9 cellular contexts compared by ENCODE assay signal in the genomic region with DNA sequence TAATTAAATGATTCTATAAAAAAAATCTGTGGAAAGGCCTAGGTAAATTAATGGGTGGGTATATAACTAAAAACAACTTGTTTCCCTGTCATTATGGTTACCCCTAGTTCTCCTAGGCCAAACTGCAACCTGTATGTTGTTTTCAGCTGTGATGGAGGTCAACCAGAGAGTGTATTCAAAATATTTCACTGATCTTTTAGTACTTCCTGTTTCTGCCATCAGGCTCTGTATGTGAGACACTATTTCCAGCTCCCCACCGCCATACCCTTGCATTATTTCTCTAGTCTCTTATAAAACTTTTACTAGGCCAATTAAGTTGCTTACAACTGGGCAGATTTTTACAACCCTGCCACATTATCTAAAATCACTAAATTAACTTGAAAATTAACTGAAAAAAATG.
DNase-seq lines count a peak whose midpoint lies in the region; ATAC-seq lines count a peak whose summit lies in the region.
"Had no signal": no experiment of that assay in that cellular context is flagged by ENCODE, and none has a peak within 500 bp of the region (broad histone marks: within the 10 kb centered on the region; RNA-seq: fewer than 3 reads in every experiment).

No MANE protein-coding gene starts in this region.

- H3K27me3 Mint-ChIP-seq in activated naive CD8-positive, alpha-beta T cell: no peaks in the 10 kb centered on the region
- no peaks in the 10 kb centered on the region for H3K27me3 Mint-ChIP-seq in activated naive CD8-positive, alpha-beta T cell treated with anti-CD3 and anti-CD28 coated beads, Interleukin-2, amount 50 U/mL, for 24 hours
- H3K27me3 Mint-ChIP-seq in stimulated activated naive B cell treated with anti-CD40 and anti-IgM and Interleukin-4, amounts not matched to agents 10 μg/mL and 1 μg/mL and 100 μg/mL, for 72 hours: no peaks in the 10 kb centered on the region

- H3K36me3 Mint-ChIP-seq in activated naive CD8-positive, alpha-beta T cell: peaks cover 8% of the 10 kb centered on the region
- H3K36me3 Mint-ChIP-seq in activated naive CD8-positive, alpha-beta T cell treated with anti-CD3 and anti-CD28 coated beads, Interleukin-2, amount 50 U/mL, for 24 hours (ENCODE audit: low read depth): peaks cover 7% of the 10 kb centered on the region
- peaks cover 8 to 26% of the 10 kb centered on the region in 2 donors for H3K36me3 Mint-ChIP-seq in stimulated activated naive B cell treated with anti-CD40 and anti-IgM and Interleukin-4, amounts not matched to agents 10 μg/mL and 1 μg/mL and 100 μg/mL, for 72 hours

- peak overlapping the region; percentile 66 for H3K27ac Mint-ChIP-seq in activated naive CD8-positive, alpha-beta T cell
- H3K27ac Mint-ChIP-seq in activated naive CD8-positive, alpha-beta T cell treated with anti-CD3 and anti-CD28 coated beads, Interleukin-2, amount 50 U/mL, for 24 hours: no peak overlapping the region
- no peak overlapping the region for H3K27ac Mint-ChIP-seq in stimulated activated naive B cell treated with anti-CD40 and anti-IgM and Interleukin-4, amounts not matched to agents 10 μg/mL and 1 μg/mL and 100 μg/mL, for 72 hours

- no peak overlapping the region for H3K4me3 Mint-ChIP-seq in activated naive CD8-positive, alpha-beta T cell
- no peak overlapping the region for H3K4me3 Mint-ChIP-seq in activated naive CD8-positive, alpha-beta T cell treated with anti-CD3 and anti-CD28 coated beads, Interleukin-2, amount 50 U/mL, for 24 hours
- H3K4me3 Mint-ChIP-seq in stimulated activated naive B cell treated with anti-CD40 and anti-IgM and Interleukin-4, amounts not matched to agents 10 μg/mL and 1 μg/mL and 100 μg/mL, for 72 hours: no peak overlapping the region

- no peak for ATAC-seq in activated naive CD8-positive, alpha-beta T cell treated with anti-CD3 and anti-CD28 coated beads, Interleukin-2, amount 50 U/mL, for 24 hours
- ATAC-seq in HG02852 (IDR thresholded peaks at IDR 0.05; ENCODE audit: unreplicated experiment): peak; percentile 82
- peak; percentile 81 to 83 for ATAC-seq in stimulated activated naive B cell treated with anti-CD40 and anti-IgM and Interleukin-4, amounts not matched to agents 10 μg/mL and 1 μg/mL and 100 μg/mL, for 72 hours (replicated peaks)

- no peak for DNase-seq in activated naive CD8-positive, alpha-beta T cell treated with anti-CD3 and anti-CD28 coated beads, Interleukin-2, amount 50 U/mL, for 24 hours
- peak; percentile 52 for DNase-seq in MV-4-11 (lab: John Stamatoyannopoulos, UW)
- DNase-seq in stimulated activated naive B cell treated with anti-CD40 and anti-IgM and Interleukin-4, amounts not matched to agents 10 μg/mL and 1 μg/mL and 100 μg/mL, for 72 hours: no peak
- no peak for DNase-seq in cerebellar nuclear complex (lab: John Stamatoyannopoulos, UW)
- no peak for DNase-seq in stimulated activated CD4-positive, alpha-beta T cell treated with anti-CD3 and anti-CD28 coated beads, Interleukin-15, amount 100 ng/mL, for 24 hours
- DNase-seq in Ammon's horn (ENCODE audit: low spot score): no peak
- DNase-seq: amniotic stem cell had no signal

- peaks cover 28% of the 10 kb centered on the region for H3K4me1 Mint-ChIP-seq in activated naive CD8-positive, alpha-beta T cell (ENCODE audit: low read depth)
- peaks cover 24% of the 10 kb centered on the region for H3K4me1 Mint-ChIP-seq in activated naive CD8-positive, alpha-beta T cell treated with anti-CD3 and anti-CD28 coated beads, Interleukin-2, amount 50 U/mL, for 24 hours
- H3K4me1 Mint-ChIP-seq in stimulated activated naive B cell treated with anti-CD40 and anti-IgM and Interleukin-4, amounts not matched to agents 10 μg/mL and 1 μg/mL and 100 μg/mL, for 72 hours: peaks cover 15 to 28% of the 10 kb centered on the region in 2 donors

- no peaks in the 10 kb centered on the region for H3K9me3 Mint-ChIP-seq in activated naive CD8-positive, alpha-beta T cell (ENCODE audit: low read depth)
- H3K9me3 Mint-ChIP-seq in activated naive CD8-positive, alpha-beta T cell treated with anti-CD3 and anti-CD28 coated beads, Interleukin-2, amount 50 U/mL, for 24 hours: no peaks in the 10 kb centered on the region
- H3K9me3 Mint-ChIP-seq in stimulated activated naive B cell treated with anti-CD40 and anti-IgM and Interleukin-4, amounts not matched to agents 10 μg/mL and 1 μg/mL and 100 μg/mL, for 72 hours: peaks cover 0 to 3% of the 10 kb centered on the region in 2 donors
